Comparison of ENCODE assay signal across 15 cellular contexts in the genomic region with DNA sequence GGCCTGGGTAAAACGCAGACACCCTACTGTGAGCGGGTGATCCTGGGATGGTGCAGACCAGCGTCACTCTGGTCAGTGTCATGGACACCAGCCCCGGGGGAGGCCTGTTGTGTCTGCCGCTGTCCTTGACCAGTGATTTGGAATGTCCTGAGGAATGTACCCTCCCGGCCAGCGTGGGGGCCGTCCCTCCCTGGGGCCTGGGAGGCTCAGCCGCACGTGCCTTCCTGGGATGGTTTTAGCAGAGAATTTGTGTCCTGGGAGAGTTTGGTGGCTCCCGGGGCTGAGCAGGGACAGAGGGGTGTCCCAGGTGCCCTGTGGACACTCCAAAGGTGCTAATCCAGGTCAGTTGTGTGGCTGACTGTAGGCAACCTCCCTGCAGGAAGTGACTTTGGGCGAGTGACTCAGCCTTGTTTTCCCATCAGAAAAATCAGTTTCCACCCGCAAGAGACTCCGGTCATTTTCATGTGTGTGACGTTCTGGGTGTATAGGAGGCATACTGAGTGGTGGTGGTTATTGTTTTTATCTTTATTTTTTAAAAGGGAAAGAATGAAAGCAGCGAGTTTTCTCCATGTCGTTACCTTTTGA. TPM values are rescaled to one million over a fixed set of nuclear protein-coding genes. Genes with fewer than 3 reads are reported as not detected.
DNase-seq lines count a peak whose midpoint lies in the region; ATAC-seq, FAIRE-seq and TF ChIP-seq lines count a peak whose summit lies in the region.
"Had no signal": no experiment of that assay in that cellular context is flagged by ENCODE, and none has a peak within 500 bp of the region (broad histone marks: within the 10 kb centered on the region; RNA-seq: fewer than 3 reads in every experiment).

No MANE protein-coding gene starts in this region.

- H3K36me3 Mint-ChIP-seq in glutamatergic neuron (ENCODE audit: unreplicated experiment) (no peaks in the 10 kb centered on the region), nephron (ENCODE audit: low read depth) (no peaks in the 10 kb centered on the region)
- H3K36me3 Mint-ChIP-seq: naive thymus-derived CD4-positive, alpha-beta T cell had no signal

- no peak for ATAC-seq in RWPE2 (ENCODE audit: low read depth)
- ATAC-seq in GM21619 (IDR thresholded peaks at IDR 0.05; ENCODE audit: unreplicated experiment): no peak
- ATAC-seq: activated CD4-positive, alpha-beta T cell treated with anti-CD3 and anti-CD28 coated beads for 36 hours; naive thymus-derived CD4-positive, alpha-beta T cell had no signal

- H3K9me3 Mint-ChIP-seq in glutamatergic neuron (ENCODE audit: unreplicated experiment) (peaks cover 1% of the 10 kb centered on the region), nephron (no peaks in the 10 kb centered on the region)
- H3K9me3 Mint-ChIP-seq: dendritic cell treated with granulocyte-macrophage colony-stimulating factor and Interleukin-4, amounts not matched to agents 40 ng/mL and 50 ng/mL, for 4 days; naive thymus-derived CD4-positive, alpha-beta T cell; stimulated activated naive CD8-positive, alpha-beta T cell treated with anti-CD3 and anti-CD28 coated beads, Interleukin-15, Interleukin-2, amounts not matched to agents 100 ng/mL and 50 ng/mL, for 24 hours had no signal

- H3K4me1 Mint-ChIP-seq in glutamatergic neuron (ENCODE audit: low read depth, unreplicated experiment) (peaks cover 22% of the 10 kb centered on the region), nephron (peaks cover 41% of the 10 kb centered on the region)
- H3K4me1 Mint-ChIP-seq: activated CD4-positive, alpha-beta T cell treated with anti-CD3 and anti-CD28 coated beads for 36 hours had no signal

- H3K9me3 ChIP-seq in RWPE2 (ENCODE audit: severe bottlenecking) (no peaks in the 10 kb centered on the region), ascending aorta (no peaks in the 10 kb centered on the region)

- intact Hi-C loops in ascending aorta (cut with DNase I): no loop called here

- H3K4me3 ChIP-seq in RWPE2 (ENCODE audit: severe bottlenecking): no peak overlapping the region
- no peak overlapping the region for H3K4me3 ChIP-seq in ascending aorta

- H3K27ac ChIP-seq in RWPE2 (ENCODE audit: poor library complexity, severe bottlenecking): peak overlapping the region; percentile 13
- H3K27ac ChIP-seq in ascending aorta: no peak overlapping the region

- H3K4me1 ChIP-seq in RWPE2 (ENCODE audit: insufficient read depth, poor library complexity, severe bottlenecking) (peaks cover 24% of the 10 kb centered on the region), ascending aorta (no peaks in the 10 kb centered on the region)

- no peak for FAIRE-seq in urothelium cell line (lab: Jason Lieb, UNC)

- peaks cover 3% of the 10 kb centered on the region for H3K27me3 Mint-ChIP-seq in glutamatergic neuron (ENCODE audit: unreplicated experiment)
- H3K27me3 Mint-ChIP-seq in nephron (ENCODE audit: low read depth): peaks cover 14% of the 10 kb centered on the region
- H3K27me3 Mint-ChIP-seq: activated CD4-positive, alpha-beta T cell treated with anti-CD3 and anti-CD28 coated beads for 36 hours; stimulated activated naive CD8-positive, alpha-beta T cell treated with anti-CD3 and anti-CD28 coated beads, Interleukin-15, Interleukin-2, amounts not matched to agents 100 ng/mL and 50 ng/mL, for 24 hours had no signal

- H3K36me3 ChIP-seq in RWPE2 (ENCODE audit: low read depth): no peaks in the 10 kb centered on the region; the same call in 1 of the 2 replicates
- H3K36me3 ChIP-seq in ascending aorta: no peaks in the 10 kb centered on the region

- H3K27me3 ChIP-seq in RWPE2 (ENCODE audit: insufficient read depth, poor library complexity, severe bottlenecking) (no peaks in the 10 kb centered on the region), ascending aorta (no peaks in the 10 kb centered on the region)

- H3K27ac Mint-ChIP-seq in glutamatergic neuron (ENCODE audit: unreplicated experiment) (no peak overlapping the region), nephron (peak overlapping the region; percentile 91 to 99 (median 93))
- H3K27ac Mint-ChIP-seq: activated CD4-positive, alpha-beta T cell treated with anti-CD3 and anti-CD28 coated beads for 36 hours; dendritic cell treated with granulocyte-macrophage colony-stimulating factor and Interleukin-4, amounts not matched to agents 40 ng/mL and 50 ng/mL, for 4 days; naive thymus-derived CD4-positive, alpha-beta T cell; stimulated activated naive CD8-positive, alpha-beta T cell treated with anti-CD3 and anti-CD28 coated beads, Interleukin-15, Interleukin-2, amounts not matched to agents 100 ng/mL and 50 ng/mL, for 24 hours had no signal

- TF ChIP-seq CTCF in RWPE2 (IDR thresholded peaks at IDR 0.05; ENCODE audit: poor library complexity, severe bottlenecking) (no peak), glutamatergic neuron (IDR thresholded peaks at IDR 0.05; ENCODE audit: partially characterized antibody, unreplicated experiment) (no peak), nephron (IDR thresholded peaks at IDR 0.05; ENCODE audit: unreplicated experiment in 3 of 3) (no peak), ascending aorta (IDR thresholded peaks at IDR 0.05) (no peak)

- H3K4me3 Mint-ChIP-seq in glutamatergic neuron (ENCODE audit: unreplicated experiment) (no peak overlapping the region), nephron (peak overlapping the region in 2 of 3 experiments; percentile 23 to 29)
- H3K4me3 Mint-ChIP-seq: activated CD4-positive, alpha-beta T cell treated with anti-CD3 and anti-CD28 coated beads for 36 hours; dendritic cell treated with granulocyte-macrophage colony-stimulating factor and Interleukin-4, amounts not matched to agents 40 ng/mL and 50 ng/mL, for 4 days; naive thymus-derived CD4-positive, alpha-beta T cell; stimulated activated naive CD8-positive, alpha-beta T cell treated with anti-CD3 and anti-CD28 coated beads, Interleukin-15, Interleukin-2, amounts not matched to agents 100 ng/mL and 50 ng/mL, for 24 hours had no signal

- DNase-seq in 8988T (peak; percentile 38), RWPE2 (ENCODE audit: low spot score) (no peak), glutamatergic neuron (peak; percentile 12), cortex of kidney (lab: John Stamatoyannopoulos, UW) (no peak), urothelium cell line (ENCODE audit: low spot score) (no peak), ascending aorta (ENCODE audit: low spot score in 2 of 2) (no peak)
- DNase-seq: activated CD4-positive, alpha-beta T cell treated with anti-CD3 and anti-CD28 coated beads for 36 hours; activated gamma-delta T cell treated with Interleukin-2 at 50 U/mL for 16 hours; naive thymus-derived CD4-positive, alpha-beta T cell; NCI-H1092; NCI-H748 treated with DMSO at 0.1 percent for 48 hours had no signal

RNA-seq across cellular contexts. Expression of a gene that starts 6.3 kb away (rescaled TPM):
- total RNA-seq in glutamatergic neuron (ENCODE audit: unreplicated experiment): 0.34 TPM
- not detected for total RNA-seq in ascending aorta
- total RNA-seq: activated CD4-positive, alpha-beta T cell treated with anti-CD3 and anti-CD28 coated beads for 36 hours had no signal

Comparison
In these comparisons a context has a peak if more than half of its experiments do, and no peak if none do; other contexts are left out.
1. DNase-seq: peak in 8988T (single experiment) and glutamatergic neuron (single experiment); none in RWPE2 (single experiment), cortex of kidney (single experiment), urothelium cell line (single experiment) and ascending aorta (0 of 2).